In genomic region chr10:51129946-51130554, GRCh38 we compare ENCODE assay signal across 15 cellular contexts. TPM values are rescaled to one million over a fixed set of nuclear protein-coding genes. Genes with fewer than 3 reads are reported as not detected.
"Had no signal": no experiment of that assay in that cellular context is flagged by ENCODE, and none has a peak within 500 bp of the region (broad histone marks: within the 10 kb centered on the region; RNA-seq: fewer than 3 reads in every experiment).

No MANE protein-coding gene starts in this region.

- H3K4me3 Mint-ChIP-seq: activated CD4-positive, alpha-beta T cell treated with anti-CD3 and anti-CD28 coated beads, Interleukin-2, amount 10 ng/mL, durations not matched to agents 7 days and 5 days; activated naive CD8-positive, alpha-beta T cell treated with anti-CD3 and anti-CD28 coated beads, Interleukin-2, amount 10 ng/mL, durations not matched to agents 7 days and 5 days; brain; endodermal cell; stimulated activated naive CD8-positive, alpha-beta T cell treated with anti-CD3 and anti-CD28 coated beads, Interleukin-15, Interleukin-2, amounts not matched to agents 100 ng/mL and 50 ng/mL, for 24 hours; type B pancreatic cell had no signal

- H3K27ac Mint-ChIP-seq: activated CD4-positive, alpha-beta T cell treated with anti-CD3 and anti-CD28 coated beads, Interleukin-2, amount 10 ng/mL, durations not matched to agents 7 days and 5 days; activated naive CD8-positive, alpha-beta T cell treated with anti-CD3 and anti-CD28 coated beads, Interleukin-2, amount 10 ng/mL, durations not matched to agents 7 days and 5 days; brain; endodermal cell; stimulated activated naive CD8-positive, alpha-beta T cell treated with anti-CD3 and anti-CD28 coated beads, Interleukin-15, Interleukin-2, amounts not matched to agents 100 ng/mL and 50 ng/mL, for 24 hours; type B pancreatic cell had no signal

- H3K36me3 Mint-ChIP-seq: activated naive CD8-positive, alpha-beta T cell treated with anti-CD3 and anti-CD28 coated beads, Interleukin-2, amount 10 ng/mL, durations not matched to agents 7 days and 5 days had no signal

- H3K27me3 ChIP-seq: right lobe of liver, suprapubic skin had no signal

- DNase-seq: activated CD4-positive, alpha-beta T cell treated with anti-CD3 and anti-CD28 coated beads, Interleukin-2, amount 10 ng/mL, durations not matched to agents 7 days and 5 days; activated naive CD4-positive, alpha-beta T cell; activated naive CD8-positive, alpha-beta T cell treated with anti-CD3 and anti-CD28 coated beads, Interleukin-2, amount 10 ng/mL, durations not matched to agents 7 days and 5 days; dermis blood vessel endothelial cell; endodermal cell; erythroblast; hypothalamus; psoas muscle; right lobe of liver; T-helper 9 cell had no signal

- H3K4me1 Mint-ChIP-seq: activated CD4-positive, alpha-beta T cell treated with anti-CD3 and anti-CD28 coated beads, Interleukin-2, amount 10 ng/mL, durations not matched to agents 7 days and 5 days; activated naive CD8-positive, alpha-beta T cell treated with anti-CD3 and anti-CD28 coated beads, Interleukin-2, amount 10 ng/mL, durations not matched to agents 7 days and 5 days; brain; endodermal cell had no signal

- H3K27ac ChIP-seq: psoas muscle, right lobe of liver, suprapubic skin had no signal

- H3K27me3 Mint-ChIP-seq: activated CD4-positive, alpha-beta T cell treated with anti-CD3 and anti-CD28 coated beads, Interleukin-2, amount 10 ng/mL, durations not matched to agents 7 days and 5 days; activated naive CD8-positive, alpha-beta T cell treated with anti-CD3 and anti-CD28 coated beads, Interleukin-2, amount 10 ng/mL, durations not matched to agents 7 days and 5 days; brain; stimulated activated naive CD8-positive, alpha-beta T cell treated with anti-CD3 and anti-CD28 coated beads, Interleukin-15, Interleukin-2, amounts not matched to agents 100 ng/mL and 50 ng/mL, for 24 hours; type B pancreatic cell had no signal

- H3K4me1 ChIP-seq: psoas muscle, right lobe of liver, suprapubic skin had no signal

- H3K9me3 ChIP-seq: psoas muscle, right lobe of liver, suprapubic skin had no signal

- H3K36me3 ChIP-seq: right lobe of liver, suprapubic skin had no signal

- H3K4me3 ChIP-seq: psoas muscle, right lobe of liver, suprapubic skin had no signal

- H3K9me3 Mint-ChIP-seq: activated CD4-positive, alpha-beta T cell treated with anti-CD3 and anti-CD28 coated beads, Interleukin-2, amount 10 ng/mL, durations not matched to agents 7 days and 5 days; activated naive CD8-positive, alpha-beta T cell treated with anti-CD3 and anti-CD28 coated beads, Interleukin-2, amount 10 ng/mL, durations not matched to agents 7 days and 5 days; stimulated activated naive CD8-positive, alpha-beta T cell treated with anti-CD3 and anti-CD28 coated beads, Interleukin-15, Interleukin-2, amounts not matched to agents 100 ng/mL and 50 ng/mL, for 24 hours; type B pancreatic cell had no signal

- ATAC-seq: psoas muscle, right lobe of liver had no signal

RNA-seq across cellular contexts. Expression of gene PRKG1, which starts 55.8 kb away (rescaled TPM):
- total RNA-seq: activated CD4-positive, alpha-beta T cell treated with anti-CD3 and anti-CD28 coated beads, Interleukin-2, amount 10 ng/mL, durations not matched to agents 7 days and 5 days; activated CD8-positive, alpha-beta memory T cell treated with anti-CD3 and anti-CD28 coated beads for 36 hours; activated naive CD8-positive, alpha-beta T cell treated with anti-CD3 and anti-CD28 coated beads, Interleukin-2, amount 10 ng/mL, durations not matched to agents 7 days and 5 days had no signal
